10 cellular contexts compared by ENCODE assay signal in the genomic region with DNA sequence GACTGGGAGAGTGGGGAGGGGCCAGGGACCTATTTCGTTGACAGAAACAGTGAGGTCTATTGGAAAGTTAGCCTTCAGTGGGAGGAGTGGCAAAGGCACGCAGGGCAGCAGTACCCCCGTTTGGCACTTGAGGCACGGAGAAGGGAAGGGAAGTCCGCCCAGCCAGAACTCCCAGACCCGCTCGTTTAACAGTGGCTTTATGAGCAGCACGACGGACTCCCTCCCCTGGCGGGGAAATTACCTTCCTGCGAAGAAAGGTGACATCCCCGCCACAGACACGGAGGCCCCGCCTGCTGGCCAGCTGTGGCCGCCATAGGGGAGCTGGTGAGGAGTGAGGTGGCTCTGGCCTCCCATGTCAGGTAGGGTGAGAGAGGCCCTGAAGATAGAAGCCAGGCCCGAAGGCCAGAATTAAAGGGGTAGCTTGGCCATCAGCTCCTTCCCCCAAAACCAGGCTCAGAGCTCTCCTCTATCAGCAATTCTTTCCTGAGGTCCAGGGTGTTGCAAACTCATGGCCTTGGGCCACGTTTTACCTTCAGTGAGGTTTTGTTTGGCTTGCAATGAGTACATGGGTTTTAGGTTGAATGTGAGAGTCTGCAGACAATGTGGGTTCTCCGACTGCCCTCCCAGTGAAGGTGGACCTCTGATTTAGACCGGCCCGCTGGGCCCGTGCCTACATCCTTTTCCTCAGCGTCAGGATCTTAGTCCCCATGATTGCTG.
DNase-seq lines count a peak whose midpoint lies in the region; ATAC-seq, FAIRE-seq and TF ChIP-seq lines count a peak whose summit lies in the region.
"Had no signal": no experiment of that assay in that cellular context is flagged by ENCODE, and none has a peak within 500 bp of the region (broad histone marks: within the 10 kb centered on the region; RNA-seq: fewer than 3 reads in every experiment).

No MANE protein-coding gene starts in this region.

- H3K27me3 Mint-ChIP-seq in T-helper 2 cell treated with Interferon-gamma antibody and Interleukin-4, amounts not matched to agents 5 μg/mL and 100 μg/mL, for 36 hours (ENCODE audit: low read depth) = peaks cover 14% of the 10 kb centered on the region
- H3K27me3 Mint-ChIP-seq in progenitor cell of endocrine pancreas = peaks cover 29% of the 10 kb centered on the region

- H3K4me1 ChIP-seq in H1 (replicated peaks in 1 of 4; ENCODE audit: control insufficient read depth in 3 of 4, insufficient read depth in 4 of 4, low read length in 3 of 4) = peaks cover 4 to 48% (median 39%) of the 10 kb centered on the region in 4 experiments

- H3K9me3 Mint-ChIP-seq in T-helper 2 cell treated with Interferon-gamma antibody and Interleukin-4, amounts not matched to agents 5 μg/mL and 100 μg/mL, for 36 hours = no peaks in the 10 kb centered on the region
- H3K9me3 Mint-ChIP-seq in progenitor cell of endocrine pancreas (ENCODE audit: low read depth) = peaks cover 4% of the 10 kb centered on the region

- H3K4me2 ChIP-seq in H1 (ENCODE audit: insufficient read depth in 1 of 2, low read depth in 2 of 2, low read length in 2 of 2) = peak overlapping the region; percentile 59 to 71

- peaks cover 16% of the 10 kb centered on the region for H3K23me2 ChIP-seq in H1 (ENCODE audit: low read depth, low read length)

- H2BK15ac ChIP-seq in H1 (ENCODE audit: low read length) = no peak overlapping the region

- peak overlapping the region; percentile 60 for H4K91ac ChIP-seq in H1 (replicated peaks; ENCODE audit: insufficient read length, low read length)

- H3K27me3 ChIP-seq in H1 (replicated peaks in 1 of 4; ENCODE audit: control insufficient read depth in 3 of 4, extremely low read depth in 1 of 4, insufficient read depth in 3 of 4, low read length in 3 of 4) = peaks cover 0 to 18% (median 9%) of the 10 kb centered on the region in 4 experiments; a peak in 5 of 7 replicates

- no peaks in the 10 kb centered on the region for H3K9me3 ChIP-seq in H1 (ENCODE audit: insufficient read depth in 2 of 2, low read depth in 1 of 2, low read length in 1 of 2)

- no peaks in the 10 kb centered on the region for H3K79me1 ChIP-seq in H1 (ENCODE audit: low read depth, low read length)

- H2BK12ac ChIP-seq in H1 (ENCODE audit: low read depth, low read length) = peak overlapping the region; percentile 88

- 37% methylated on average over 19 of the region's 22 CpGs; no CpG with 5 or more reads in 1 of the 2 experiments for WGBS in H1 (ENCODE audit: extremely low coverage in 1 of 2, insufficient coverage in 1 of 2, insufficient read length in 1 of 2, insufficient replicate concordance in 2 of 2, low coverage in 1 of 2, low lambda C conversion rate in 2 of 2, missing lambda C conversion rate in 1 of 2), 2 experiments

- peak overlapping the region; percentile 33 for H3K56ac ChIP-seq in H1 (replicated peaks; ENCODE audit: insufficient read length, low read depth, low read length)

- H3K79me2 ChIP-seq in H1 (ENCODE audit: control insufficient read depth in 1 of 2, insufficient read depth in 2 of 2, low read length in 2 of 2) = no peaks in the 10 kb centered on the region

- H3K4me1 Mint-ChIP-seq in T-helper 2 cell treated with Interferon-gamma antibody and Interleukin-4, amounts not matched to agents 5 μg/mL and 100 μg/mL, for 36 hours (ENCODE audit: low read depth) = peaks cover 10% of the 10 kb centered on the region
- H3K4me1 Mint-ChIP-seq in progenitor cell of endocrine pancreas (ENCODE audit: low read depth) = peaks cover 7% of the 10 kb centered on the region

- peak; percentile 13 for ATAC-seq in HG03045 (IDR thresholded peaks at IDR 0.05; ENCODE audit: unreplicated experiment)
- ATAC-seq: Panc1 had no signal

- no peaks in the 10 kb centered on the region for H3K36me3 Mint-ChIP-seq in T-helper 2 cell treated with Interferon-gamma antibody and Interleukin-4, amounts not matched to agents 5 μg/mL and 100 μg/mL, for 36 hours (ENCODE audit: low read depth)
- peaks cover 5% of the 10 kb centered on the region for H3K36me3 Mint-ChIP-seq in progenitor cell of endocrine pancreas (ENCODE audit: insufficient read depth)

- TF ChIP-seq EP300 in H1 (IDR thresholded peaks at IDR 0.05; ENCODE audit: borderline replicate concordance in 1 of 2, low read depth in 2 of 2, low read length in 2 of 2) = no peak

- no peak overlapping the region for H3K27ac Mint-ChIP-seq in T-helper 2 cell treated with Interferon-gamma antibody and Interleukin-4, amounts not matched to agents 5 μg/mL and 100 μg/mL, for 36 hours
- H3K27ac Mint-ChIP-seq in progenitor cell of endocrine pancreas = no peak overlapping the region

- H3K4me3 Mint-ChIP-seq in T-helper 2 cell treated with Interferon-gamma antibody and Interleukin-4, amounts not matched to agents 5 μg/mL and 100 μg/mL, for 36 hours = peak overlapping the region; percentile 24
- H3K4me3 Mint-ChIP-seq in progenitor cell of endocrine pancreas (ENCODE audit: low read depth) = peak overlapping the region; percentile 64

- no peak overlapping the region for H3K23ac ChIP-seq in H1 (ENCODE audit: insufficient read length)

- peak overlapping the region; percentile 82 for H2BK20ac ChIP-seq in H1 (ENCODE audit: low read length)

- no peak overlapping the region for H3K14ac ChIP-seq in H1 (ENCODE audit: insufficient read length)

- FAIRE-seq in H1 (lab: Jason Lieb, UNC) = no peak

- H4K8ac ChIP-seq in H1 (ENCODE audit: extremely low read depth, insufficient read depth, low read length) = peak overlapping the region; percentile 87; the same call in 1 of the 2 replicates

- POLR2A ChIA-PET in H1 (lab: Charles Lee; ENCODE audit: partially characterized antibody) = interaction anchor here (0.7 to 2.3 kb wide), 9 partner anchors 8 to 234 kb away, joined by 3 to 8 read pairs (median 4); partner anchors contain the start of gene VEGFA

- H4K20me1 ChIP-seq in H1 (replicated peaks in 1 of 2; ENCODE audit: control insufficient read depth in 1 of 2, insufficient read depth in 2 of 2, low read length in 2 of 2) = no peaks in the 10 kb centered on the region

- peak overlapping the region in 1 of 4 experiments; percentile 13; a peak in 2 of 7 replicates for H3K9ac ChIP-seq in H1 (replicated peaks in 1 of 4; ENCODE audit: extremely low read depth in 1 of 4, low read depth in 3 of 4, low read length in 3 of 4)

- no peaks in the 10 kb centered on the region for H3K36me3 ChIP-seq in H1 (ENCODE audit: control insufficient read depth in 2 of 4, insufficient read depth in 4 of 4, low read length in 3 of 4)

- no peak overlapping the region for H4K5ac ChIP-seq in H1 (ENCODE audit: insufficient read length, low read depth, low read length)

- H3K18ac ChIP-seq in H1 (ENCODE audit: extremely low read depth, low read length) = peak overlapping the region; percentile 78

- peak overlapping the region; percentile 15; the same call in 1 of the 2 replicates for H2BK5ac ChIP-seq in H1 (ENCODE audit: low read depth, low read length)

- H3K27ac ChIP-seq in H1 (ENCODE audit: low read depth, low read length) = no peak overlapping the region
- H3K27ac ChIP-seq: C4-2B had no signal

- TF ChIP-seq RAD21 in H1 (IDR thresholded peaks at IDR 0.05 in 1 of 2, conservative IDR thresholded peaks at IDR 0.05 in 1 of 2; ENCODE audit: low read depth in 2 of 2, low read length in 2 of 2) = no peak

- CTCF ChIA-PET in H1 (lab: Charles Lee; ENCODE audit: partially characterized antibody) = interaction anchor here (0.7 to 24.5 kb wide), 12 partner anchors 13 to 125 kb away, joined by 3 to 331 read pairs (median 6); no protein-coding TSS in a partner anchor

- DNase-seq in T-helper 2 cell treated with Interferon-gamma antibody and Interleukin-4, amounts not matched to agents 5 μg/mL and 100 μg/mL, for 36 hours (ENCODE audit: low spot score) = no peak
- DNase-seq in T-helper 2 cell = no peak
- DNase-seq in H1 (ENCODE audit: low read depth in 1 of 2, low spot score in 2 of 2) = peak in 1 of 2 experiments; percentile 73
- DNase-seq in progenitor cell of endocrine pancreas (ENCODE audit: low spot score, unreplicated experiment) = no peak
- no peak for DNase-seq in middle frontal gyrus (ENCODE audit: extremely low spot score, low spot score)
- DNase-seq in NCI-H2171 (lab: John Stamatoyannopoulos, UW) = no peak
- no peak for DNase-seq in HPDE6-E6E7 (ENCODE audit: extremely low spot score)

- H2BK120ac ChIP-seq in H1 (replicated peaks; ENCODE audit: low read depth, low read length) = peak overlapping the region; percentile 28

- TF ChIP-seq POLR2A in H1 (IDR thresholded peaks at IDR 0.05; ENCODE audit: control extremely low read depth in 1 of 2, low read depth in 2 of 2, low read length in 2 of 2) = no peak

- no peak for TF ChIP-seq CTCF in H1 (IDR thresholded peaks at IDR 0.05; ENCODE audit: control extremely low read depth in 1 of 3, insufficient read depth in 1 of 3, low read depth in 1 of 3, low read length in 3 of 3)
- no peak for TF ChIP-seq CTCF in progenitor cell of endocrine pancreas (IDR thresholded peaks at IDR 0.05; ENCODE audit: unreplicated experiment)

- H3K4me3 ChIP-seq in H1 (ENCODE audit: extremely low read depth in 1 of 4, insufficient read depth in 2 of 4, low read depth in 3 of 4, low read length in 4 of 4) = peak overlapping the region; percentile 22 to 60 (median 37); a peak in 6 of 8 replicates

- peak overlapping the region; percentile 82 for H2AK5ac ChIP-seq in H1 (ENCODE audit: low read depth, low read length)

- no peak overlapping the region for H2AFZ ChIP-seq in H1 (ENCODE audit: low read length)

- peak overlapping the region; percentile 41 for H3K4ac ChIP-seq in H1 (replicated peaks; ENCODE audit: insufficient read length, low read depth, low read length)

TF ChIP-seq in H1, 55 proteins besides CTCF, POLR2A, EP300 and RAD21 (continues in another document):
- TF ChIP-seq RBBP5 (IDR thresholded peaks at IDR 0.05; ENCODE audit: borderline replicate concordance, low read depth, low read length) (peak; percentile 15; the same call in 1 of the 2 replicates), KDM1A (IDR thresholded peaks at IDR 0.05; ENCODE audit: borderline replicate concordance, low read length) (no peak)
- TF ChIP-seq, protein P1, sequence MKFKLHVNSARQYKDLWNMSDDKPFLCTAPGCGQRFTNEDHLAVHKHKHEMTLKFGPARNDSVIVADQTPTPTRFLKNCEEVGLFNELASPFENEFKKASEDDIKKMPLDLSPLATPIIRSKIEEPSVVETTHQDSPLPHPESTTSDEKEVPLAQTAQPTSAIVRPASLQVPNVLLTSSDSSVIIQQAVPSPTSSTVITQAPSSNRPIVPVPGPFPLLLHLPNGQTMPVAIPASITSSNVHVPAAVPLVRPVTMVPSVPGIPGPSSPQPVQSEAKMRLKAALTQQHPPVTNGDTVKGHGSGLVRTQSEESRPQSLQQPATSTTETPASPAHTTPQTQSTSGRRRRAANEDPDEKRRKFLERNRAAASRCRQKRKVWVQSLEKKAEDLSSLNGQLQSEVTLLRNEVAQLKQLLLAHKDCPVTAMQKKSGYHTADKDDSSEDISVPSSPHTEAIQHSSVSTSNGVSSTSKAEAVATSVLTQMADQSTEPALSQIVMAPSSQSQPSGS (IDR thresholded peaks at IDR 0.05; ENCODE audit: low read length) = 0 out of 2 replicates have a peak, but pooled peaks have one; percentile 10
- TF ChIP-seq, protein P2, sequence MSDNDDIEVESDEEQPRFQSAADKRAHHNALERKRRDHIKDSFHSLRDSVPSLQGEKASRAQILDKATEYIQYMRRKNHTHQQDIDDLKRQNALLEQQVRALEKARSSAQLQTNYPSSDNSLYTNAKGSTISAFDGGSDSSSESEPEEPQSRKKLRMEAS (IDR thresholded peaks at IDR 0.05) = no peak; the same call in 1 of the 2 replicates
